ENCODE assay signal across 2 cellular contexts in the genomic region with DNA sequence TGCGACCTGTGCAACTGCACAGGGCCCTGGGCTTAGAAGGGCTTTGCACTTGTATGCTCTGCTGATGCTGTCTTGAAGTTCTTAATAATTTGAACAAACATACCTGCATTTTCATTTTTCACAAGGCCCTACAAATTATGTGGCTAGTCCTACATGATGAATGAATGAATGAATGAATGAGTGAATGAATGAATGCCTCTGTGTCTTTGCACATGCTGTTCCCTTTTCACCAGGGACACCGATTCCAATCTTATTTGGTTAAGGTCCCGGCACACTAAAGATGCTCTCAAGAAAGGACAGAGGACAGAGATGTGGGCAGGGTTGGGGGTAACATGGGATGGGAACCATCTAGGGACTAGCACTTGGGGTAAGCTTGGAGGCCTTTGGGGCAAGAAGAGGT.
TF ChIP-seq lines count a peak whose summit lies in the region.

No MANE protein-coding gene starts in this region.

TF ChIP-seq in HepG2, 621 proteins besides CTCF, POLR2A, EP300 and RAD21:
- TF ChIP-seq ZNF24 (IDR thresholded peaks at IDR 0.05), result peak; percentile 73
- TF ChIP-seq ZFP90 (CRISPR knock-in tag; IDR thresholded peaks at IDR 0.05; ENCODE audit: borderline replicate concordance), result no peak

TF ChIP-seq in K562, 482 proteins besides CTCF, POLR2A, EP300 and RAD21:
- no peak for TF ChIP-seq CEBPZ (IDR thresholded peaks at IDR 0.05; ENCODE audit: borderline replicate concordance, low read depth, low read length)
- peak; percentile 98 for TF ChIP-seq ZNF24 (IDR thresholded peaks at IDR 0.05)
